In genomic region chr12:121026274-121027045, GRCh38 we compare ENCODE assay signal across 18 cellular contexts. TPM values are rescaled to one million over a fixed set of nuclear protein-coding genes. Genes with fewer than 3 reads are reported as not detected.
A peak's percentile ranks its signal among the peaks of the same experiment; 100 is the strongest.
DNase-seq lines count a peak whose midpoint lies in the region; ATAC-seq and TF ChIP-seq lines count a peak whose summit lies in the region.
"Had no signal": no experiment of that assay in that cellular context is flagged by ENCODE, and none has a peak within 500 bp of the region (broad histone marks: within the 10 kb centered on the region; RNA-seq: fewer than 3 reads in every experiment).

No MANE protein-coding gene starts in this region.

- POLR2A ChIA-PET in SK-N-SH (lab: Yijun Ruan, JAX) = no interaction called here

- H3K4me1 Mint-ChIP-seq in natural killer cell treated with Interleukin-12 subunit alpha and Interleukin-12 subunit beta and Interleukin-15 and Interleukin-18, amount 100 ng/mL, for 72 hours (ENCODE audit: low read depth in 2 of 2) = peaks cover 21% of the 10 kb centered on the region in 2 donors
- peaks cover 9 to 20% of the 10 kb centered on the region in 2 donors for H3K4me1 Mint-ChIP-seq in natural killer cell
- H3K4me1 Mint-ChIP-seq: memory B cell had no signal

- no peaks in the 10 kb centered on the region for H3K9me2 ChIP-seq in SK-N-SH

- no peak overlapping the region for H3K4me2 ChIP-seq in SK-N-SH

- no peaks in the 10 kb centered on the region for H3F3A ChIP-seq in SK-N-SH (replicated peaks; ENCODE audit: insufficient read depth)

- CTCF ChIA-PET in SK-N-SH (lab: Yijun Ruan, JAX) = interaction anchor here (0.8 to 1.7 kb wide), 5 partner anchors 12 to 444 kb away, joined by 3 to 4 read pairs (median 3); no protein-coding TSS in a partner anchor

- intact Hi-C loops in natural killer cell (cut with micrococcal nuclease) = no loop called here

- H3K4me3 ChIP-seq in SK-N-SH (ENCODE audit: low read depth in 2 of 2, low read length in 1 of 2) = no peak overlapping the region
- H3K4me3 ChIP-seq: adrenal gland, heart left ventricle, testis had no signal

- no peak overlapping the region for H3K27ac ChIP-seq in SK-N-SH (ENCODE audit: low read depth in 2 of 2, low read length in 1 of 2)
- H3K27ac ChIP-seq: adrenal gland, heart left ventricle, testis had no signal

- 75% methylated on average over 9 of the region's 10 CpGs for WGBS in SK-N-SH (ENCODE audit: low lambda C conversion rate)

- no peaks in the 10 kb centered on the region for H4K20me1 ChIP-seq in SK-N-SH (ENCODE audit: insufficient read depth)

- no peaks in the 10 kb centered on the region for H3K4me1 ChIP-seq in SK-N-SH (ENCODE audit: control insufficient read depth in 1 of 2, insufficient read depth in 2 of 2, low read depth in 1 of 2, low read length in 1 of 2)
- H3K4me1 ChIP-seq: adrenal gland, heart left ventricle, testis had no signal

- H3K27me3 ChIP-seq in SK-N-SH (ENCODE audit: insufficient read depth) = no peaks in the 10 kb centered on the region
- H3K27me3 ChIP-seq: adrenal gland, heart left ventricle, testis had no signal

- TF ChIP-seq RAD21 in SK-N-SH (IDR thresholded peaks at IDR 0.05; ENCODE audit: low read length) = no peak

- no peaks in the 10 kb centered on the region for H3K36me3 ChIP-seq in SK-N-SH (replicated peaks in 1 of 2; ENCODE audit: control insufficient read depth in 1 of 2, insufficient read depth in 2 of 2, low read length in 1 of 2)
- H3K36me3 ChIP-seq: adrenal gland had no signal

- no peaks in the 10 kb centered on the region for H3K9me3 Mint-ChIP-seq in natural killer cell treated with Interleukin-12 subunit alpha and Interleukin-12 subunit beta and Interleukin-15 and Interleukin-18, amount 100 ng/mL, for 72 hours
- H3K9me3 Mint-ChIP-seq in natural killer cell = no peaks in the 10 kb centered on the region
- H3K9me3 Mint-ChIP-seq: memory B cell; T-helper 2 cell treated with Interferon-gamma antibody and Interleukin-4, amounts not matched to agents 5 μg/mL and 100 μg/mL, for 36 hours had no signal

- no peaks in the 10 kb centered on the region for H3K9me3 ChIP-seq in SK-N-SH
- H3K9me3 ChIP-seq: adrenal gland, heart left ventricle, testis had no signal

- no peak overlapping the region for H2AFZ ChIP-seq in SK-N-SH (ENCODE audit: low read depth)

- no peak overlapping the region for H3K9ac ChIP-seq in SK-N-SH

- H3K27ac Mint-ChIP-seq in natural killer cell treated with Interleukin-12 subunit alpha and Interleukin-12 subunit beta and Interleukin-15 and Interleukin-18, amount 100 ng/mL, for 72 hours = peak overlapping the region; percentile 75 to 76
- H3K27ac Mint-ChIP-seq in natural killer cell = peak overlapping the region in 1 of 2 donors; percentile 84
- H3K27ac Mint-ChIP-seq: memory B cell; T-helper 2 cell treated with Interferon-gamma antibody and Interleukin-4, amounts not matched to agents 5 μg/mL and 100 μg/mL, for 36 hours had no signal

- peaks cover 30% of the 10 kb centered on the region for H3K36me3 Mint-ChIP-seq in natural killer cell treated with Interleukin-12 subunit alpha and Interleukin-12 subunit beta and Interleukin-15 and Interleukin-18, amount 100 ng/mL, for 72 hours
- peaks cover 9% of the 10 kb centered on the region for H3K36me3 Mint-ChIP-seq in natural killer cell

- TF ChIP-seq EP300 in SK-N-SH (IDR thresholded peaks at IDR 0.05; ENCODE audit: borderline replicate concordance in 1 of 2, low read depth in 1 of 2, low read length in 1 of 2) = no peak

- no peaks in the 10 kb centered on the region for H3K79me2 ChIP-seq in SK-N-SH (ENCODE audit: insufficient read depth)

- peak; percentile 41 to 70 for ATAC-seq in natural killer cell treated with Interleukin-12 subunit alpha and Interleukin-12 subunit beta and Interleukin-15 and Interleukin-18, amount 100 ng/mL, for 72 hours
- ATAC-seq in natural killer cell (no peak), GM21619 (IDR thresholded peaks at IDR 0.05; ENCODE audit: unreplicated experiment) (no peak), HG02642 (IDR thresholded peaks at IDR 0.05; ENCODE audit: poor library complexity, unreplicated experiment) (no peak), HG02798 (IDR thresholded peaks at IDR 0.05; ENCODE audit: poor library complexity, unreplicated experiment) (no peak)
- ATAC-seq: heart left ventricle had no signal

- TF ChIP-seq CTCF in natural killer cell (IDR thresholded peaks at IDR 0.05) (no peak), SK-N-SH (IDR thresholded peaks at IDR 0.05) (peak; percentile 29; the same call in 1 of the 2 replicates)

- H3K27me3 Mint-ChIP-seq in natural killer cell treated with Interleukin-12 subunit alpha and Interleukin-12 subunit beta and Interleukin-15 and Interleukin-18, amount 100 ng/mL, for 72 hours = no peaks in the 10 kb centered on the region
- H3K27me3 Mint-ChIP-seq in natural killer cell (ENCODE audit: low read depth in 2 of 2) = no peaks in the 10 kb centered on the region

- DNase-seq in natural killer cell treated with Interleukin-12 subunit alpha and Interleukin-12 subunit beta and Interleukin-15 and Interleukin-18, amount 100 ng/mL, for 72 hours (ENCODE audit: low spot score) = no peak
- no peak for DNase-seq in natural killer cell
- DNase-seq in SK-N-SH = peak; percentile 47
- peak; percentile 45 for DNase-seq in iPS-NIHi7 (ENCODE audit: extremely low spot score)
- DNase-seq in SKM-1 (lab: John Stamatoyannopoulos, UW; ENCODE audit: unreplicated experiment) = no peak
- DNase-seq: adrenal gland; C1 segment of cervical spinal cord; effector memory CD4-positive, alpha-beta T cell; heart left ventricle; NCI-H1092 treated with DMSO at 0.1 percent for 48 hours; NK-92 treated with Interleukin-12 subunit alpha and Interleukin-12 subunit beta, amount 100 ng/mL, for 24 hours; retina; testis had no signal

- H3K4me3 Mint-ChIP-seq in natural killer cell treated with Interleukin-12 subunit alpha and Interleukin-12 subunit beta and Interleukin-15 and Interleukin-18, amount 100 ng/mL, for 72 hours = no peak overlapping the region
- no peak overlapping the region for H3K4me3 Mint-ChIP-seq in natural killer cell
- H3K4me3 Mint-ChIP-seq: memory B cell; T-helper 2 cell treated with Interferon-gamma antibody and Interleukin-4, amounts not matched to agents 5 μg/mL and 100 μg/mL, for 36 hours had no signal

TF ChIP-seq in SK-N-SH, 30 proteins besides CTCF, POLR2A, EP300 and RAD21:
- no peak for TF ChIP-seq NFIC (IDR thresholded peaks at IDR 0.05; ENCODE audit: borderline replicate concordance)

RNA-seq across cellular contexts. Expression of gene C12orf43, which starts 10.2 kb away (rescaled TPM):
- total RNA-seq in natural killer cell treated with Interleukin-12 subunit alpha and Interleukin-12 subunit beta and Interleukin-15 and Interleukin-18, amount 100 ng/mL, for 72 hours = 10 to 100 TPM; 26.6 to 34.8 TPM
- 10 to 100 TPM; 16.0 to 19.9 (median 18.0) TPM for total RNA-seq in natural killer cell
- 12.8 and 13.9 TPM in 2 replicates for polyA plus RNA-seq in SK-N-SH (2012; rRNA removed)
- polyA plus RNA-seq in SK-N-SH (2012; cell fraction: cytosol; rRNA removed) = 10.4 and 12.0 TPM in 2 replicates
- 13.2 and 18.2 TPM in 2 replicates for polyA plus RNA-seq in SK-N-SH (2012; cell fraction: nucleus; rRNA removed)

RNA-seq across cellular contexts. Expression of gene OASL, which starts 12.6 kb away (rescaled TPM):
- total RNA-seq in natural killer cell treated with Interleukin-12 subunit alpha and Interleukin-12 subunit beta and Interleukin-15 and Interleukin-18, amount 100 ng/mL, for 72 hours = 10 to 100 TPM; 10.1 to 10.8 TPM
- 10 to 100 TPM in 2 of 3 donors, 1 to 10 TPM in 1; 7.5 to 48.0 (median 35.2) TPM for total RNA-seq in natural killer cell
- 0.37 and 0.41 TPM in 2 replicates for polyA plus RNA-seq in SK-N-SH (2012; rRNA removed)
- polyA plus RNA-seq in SK-N-SH (2012; cell fraction: cytosol; rRNA removed) = 0.27 and 0.39 TPM in 2 replicates
- 0.15 and 0.19 TPM in 2 replicates for polyA plus RNA-seq in SK-N-SH (2012; cell fraction: nucleus; rRNA removed)

RNA-seq across cellular contexts. Expression of gene HNF1A, which starts 48.1 kb away (rescaled TPM):
- total RNA-seq in natural killer cell treated with Interleukin-12 subunit alpha and Interleukin-12 subunit beta and Interleukin-15 and Interleukin-18, amount 100 ng/mL, for 72 hours = not detected
- total RNA-seq in natural killer cell = not detected
- polyA plus RNA-seq in SK-N-SH (2012; rRNA removed) = not detected in 2 replicates
- not detected in 2 replicates for polyA plus RNA-seq in SK-N-SH (2012; cell fraction: cytosol; rRNA removed)
- not detected in 2 replicates for polyA plus RNA-seq in SK-N-SH (2012; cell fraction: nucleus; rRNA removed)
- total RNA-seq: heart left ventricle had no signal

Comparison
In these comparisons a context has a peak if more than half of its experiments do, and no peak if none do; other contexts are left out.
1. ATAC-seq: peak in natural killer cell treated with Interleukin-12 subunit alpha and Interleukin-12 subunit beta and Interleukin-15 and Interleukin-18, amount 100 ng/mL, for 72 hours (2 of 2); none in natural killer cell (0 of 3), GM21619 (single experiment), HG02642 (single experiment) and HG02798 (single experiment).
2. DNase-seq: peak in SK-N-SH (single experiment) and iPS-NIHi7 (single experiment); none in natural killer cell treated with Interleukin-12 subunit alpha and Interleukin-12 subunit beta and Interleukin-15 and Interleukin-18, amount 100 ng/mL, for 72 hours (single experiment), natural killer cell (single experiment) and SKM-1 (single experiment).